Comparison of ENCODE assay signal across 24 cellular contexts in the genomic region with DNA sequence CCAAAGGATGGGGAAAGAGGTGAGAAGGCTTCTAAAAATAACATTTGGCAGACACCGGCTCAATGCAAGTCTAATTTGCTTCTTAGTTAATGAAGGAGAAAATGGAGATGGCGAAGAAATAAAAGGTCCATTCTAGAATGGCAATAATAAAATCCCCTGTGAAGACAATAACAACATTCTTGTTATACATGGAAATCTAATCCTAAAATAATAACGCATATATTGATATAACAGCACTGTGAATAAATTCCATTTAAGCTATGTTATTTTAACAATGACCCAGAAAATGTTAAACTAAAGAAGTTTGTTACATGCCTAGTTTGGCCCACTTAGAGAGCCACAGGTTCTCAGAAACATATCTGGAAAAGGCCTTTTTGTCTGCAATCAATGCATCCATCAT.
"Had no signal": no experiment of that assay in that cellular context is flagged by ENCODE, and none has a peak within 500 bp of the region (broad histone marks: within the 10 kb centered on the region; RNA-seq: fewer than 3 reads in every experiment).

No MANE protein-coding gene starts in this region.

- H3K4me3 ChIP-seq: breast epithelium, Peyer's patch, SJSA1 had no signal

- H3K4me3 Mint-ChIP-seq: activated CD8-positive, alpha-beta T cell treated with anti-CD3 and anti-CD28 coated beads, Interleukin-2, amount 10 ng/mL, durations not matched to agents 7 days and 5 days; activated naive CD8-positive, alpha-beta T cell; T-helper 1 cell treated with Interleukin-12 subunit alpha and Interleukin-12 subunit beta and Interleukin-4 antibody, amounts not matched to agents 30 μg/mL and 1 μg/mL, for 36 hours; WTC11 had no signal

- H3K9me3 ChIP-seq: breast epithelium, Peyer's patch, SJSA1 had no signal

- DNase-seq: activated CD4-positive, alpha-beta T cell treated with anti-CD3 and anti-CD28 coated beads for 48 hours; activated CD4-positive, alpha-beta T cell treated with anti-CD3 and anti-CD28 coated beads, Interleukin-2, amount 50 U/mL, for 4 hours; activated CD4-positive, CD25-positive, alpha-beta regulatory T cell treated with anti-CD3 and anti-CD28 coated beads, Interleukin-2, amount 50 U/mL, for 72 hours; activated CD8-positive, alpha-beta memory T cell treated with anti-CD3 and anti-CD28 coated beads, Interleukin-2, amount 50 U/mL, for 48 hours; activated CD8-positive, alpha-beta T cell treated with anti-CD3 and anti-CD28 coated beads, Interleukin-2, amount 10 ng/mL, durations not matched to agents 7 days and 5 days; activated effector memory CD4-positive, alpha-beta T cell treated with Interleukin-2 at 50 U/mL for 16 hours; activated naive CD4-positive, alpha-beta T cell; activated T-cell treated with anti-CD3 and anti-CD28 coated beads, Interleukin-2, amount 50 U/mL, for 1 hour; central memory CD4-positive, alpha-beta T cell; NCI-H1092; NCI-H1694; NCI-H2107; NCI-H2171 treated with DMSO at 0.1 percent for 48 hours; NCI-H345; NK-92 treated with Interleukin-12 subunit alpha and Interleukin-12 subunit beta, amount 100 ng/mL, for 24 hours; OCI-M1; Peyer's patch; SHP77 had no signal

- H3K27me3 ChIP-seq: breast epithelium, Peyer's patch, SJSA1 had no signal

- H3K4me1 ChIP-seq: breast epithelium, Peyer's patch had no signal

- H3K36me3 ChIP-seq: breast epithelium, Peyer's patch, SJSA1 had no signal

- H3K27ac ChIP-seq: breast epithelium, KMS-11, Peyer's patch, SJSA1 had no signal

- H3K27me3 Mint-ChIP-seq: activated naive CD8-positive, alpha-beta T cell had no signal

- H3K9me3 Mint-ChIP-seq: T-helper 1 cell treated with Interleukin-12 subunit alpha and Interleukin-12 subunit beta and Interleukin-4 antibody, amounts not matched to agents 30 μg/mL and 1 μg/mL, for 36 hours; WTC11 had no signal

- H3K27ac Mint-ChIP-seq: activated CD8-positive, alpha-beta T cell treated with anti-CD3 and anti-CD28 coated beads, Interleukin-2, amount 10 ng/mL, durations not matched to agents 7 days and 5 days; activated naive CD8-positive, alpha-beta T cell; T-helper 1 cell treated with Interleukin-12 subunit alpha and Interleukin-12 subunit beta and Interleukin-4 antibody, amounts not matched to agents 30 μg/mL and 1 μg/mL, for 36 hours; WTC11 had no signal

- H3K36me3 Mint-ChIP-seq: WTC11 had no signal
